ENCODE assay signal across 5 cellular contexts in the genomic region with DNA sequence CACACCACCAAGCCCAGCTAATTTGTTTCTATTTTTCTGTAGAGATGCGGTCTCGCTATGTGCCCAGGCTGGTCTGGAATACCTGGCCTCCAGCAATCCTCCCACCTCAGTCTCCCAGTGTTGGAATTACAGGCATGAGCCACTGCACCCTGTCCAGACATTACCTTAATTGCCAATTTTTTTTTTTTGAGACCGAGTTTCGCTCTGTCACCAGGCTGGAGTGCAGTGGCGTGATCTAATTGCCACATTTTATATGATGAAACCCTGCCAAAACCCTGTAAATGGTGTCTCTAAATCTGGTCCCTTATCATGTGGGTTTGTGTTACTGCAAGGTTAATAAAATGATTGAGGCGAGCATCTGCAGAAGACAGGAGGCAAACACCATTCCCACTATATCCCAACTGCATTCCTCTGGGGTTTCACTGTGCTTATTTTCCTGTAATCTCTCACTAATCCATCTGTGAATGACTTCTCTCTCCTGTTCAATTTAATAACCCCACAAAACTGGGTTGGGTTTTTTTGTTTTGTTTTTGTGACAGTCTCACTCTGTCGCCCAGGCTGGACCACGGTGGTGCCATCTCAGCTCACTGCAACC.
"Had no signal": no experiment of that assay in that cellular context is flagged by ENCODE, and none has a peak within 500 bp of the region (broad histone marks: within the 10 kb centered on the region; RNA-seq: fewer than 3 reads in every experiment).

No MANE protein-coding gene starts in this region.

- ATAC-seq: GM23338, K562 had no signal

- H3K4me1 Mint-ChIP-seq: GM23338, H9 had no signal

- DNase-seq: H9, HCEC 1CT, IMR-90 had no signal

- H3K27ac Mint-ChIP-seq: GM23338, H9 had no signal

- H3K4me2 ChIP-seq: GM23338 had no signal

- H3K4me3 ChIP-seq: GM23338, K562 had no signal

- H3K4me3 Mint-ChIP-seq: GM23338, H9 had no signal

- H2AFZ ChIP-seq: GM23338 had no signal
